24 cellular contexts compared by ENCODE assay signal in the genomic region with DNA sequence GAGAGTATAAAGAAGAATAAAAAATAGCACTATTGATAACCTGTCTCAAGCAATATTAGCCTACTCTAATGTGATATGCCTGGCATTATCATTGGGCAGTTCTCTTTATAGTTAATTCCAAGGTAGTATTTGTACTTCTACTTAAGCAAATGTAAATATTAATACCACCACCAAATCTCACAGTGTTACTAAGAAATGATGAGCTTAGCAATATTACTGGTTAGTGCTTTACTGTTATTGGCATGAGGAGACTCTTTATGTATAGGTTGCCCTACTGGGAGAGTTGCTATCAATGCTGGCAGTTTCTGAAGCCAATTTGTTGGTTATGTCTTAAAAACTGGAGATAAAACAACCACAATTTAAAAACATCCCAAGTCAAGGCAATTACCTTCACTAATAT.
DNase-seq lines count a peak whose midpoint lies in the region; ATAC-seq, FAIRE-seq and TF ChIP-seq lines count a peak whose summit lies in the region.
"Had no signal": no experiment of that assay in that cellular context is flagged by ENCODE, and none has a peak within 500 bp of the region (broad histone marks: within the 10 kb centered on the region; RNA-seq: fewer than 3 reads in every experiment).

No MANE protein-coding gene starts in this region.

- TF ChIP-seq POLR2A in HepG2 (IDR thresholded peaks at IDR 0.05; ENCODE audit: insufficient read depth in 1 of 2, low read depth in 2 of 2, low read length in 2 of 2): no peak
- TF ChIP-seq POLR2A in right lobe of liver (IDR thresholded peaks at IDR 0.05): no peak
- TF ChIP-seq POLR2A in K562 (conservative IDR thresholded peaks at IDR 0.05): no peak

- H2AFZ ChIP-seq in HepG2 (ENCODE audit: low read length) (no peak overlapping the region), K562 (ENCODE audit: low read depth, low read length) (no peak overlapping the region)

- H3K36me3 ChIP-seq in HepG2 (replicated peaks in 1 of 2; ENCODE audit: control insufficient read depth in 1 of 2, insufficient read depth in 2 of 2, low read length in 2 of 2): peaks cover 11 to 55% of the 10 kb centered on the region in 2 experiments
- peaks cover 0 to 89% (median 18%) of the 10 kb centered on the region in 4 donors for H3K36me3 ChIP-seq in right lobe of liver
- H3K36me3 ChIP-seq in K562 (ENCODE audit: control insufficient read depth, insufficient read depth, low read length): no peaks in the 10 kb centered on the region

- CTCF ChIA-PET in HepG2 (lab: Yijun Ruan, JAX; ENCODE audit: low intra/inter-chr PET ratio, low total read pairs): no interaction called here
- CTCF ChIA-PET in K562 (lab: Yijun Ruan, JAX; ENCODE audit: low intra/inter-chr PET ratio): no interaction called here

- no peak for TF ChIP-seq RAD21 in HepG2 (CRISPR knock-in tag; IDR thresholded peaks at IDR 0.05)
- no peak for TF ChIP-seq RAD21 in K562 (CRISPR knock-in tag; conservative IDR thresholded peaks at IDR 0.05 in 1 of 2, IDR thresholded peaks at IDR 0.05 in 1 of 2)

- POLR2A ChIA-PET in HepG2 (lab: Yijun Ruan, JAX) (no interaction called here), K562 (lab: Yijun Ruan, JAX) (no interaction called here)

- H3K9ac ChIP-seq in HepG2 (ENCODE audit: insufficient read depth, low read depth, low read length): no peak overlapping the region
- no peak overlapping the region for H3K9ac ChIP-seq in K562 (ENCODE audit: insufficient read depth in 1 of 2, low read depth in 2 of 2, low read length in 2 of 2)
- H3K9ac ChIP-seq: BLaER1 had no signal

- in situ Hi-C loops in HepG2 (cut with HindIII; ENCODE audit: extremely low pct_ligation_motif_present, low pct_unique_long_range_greater_than_20kb): no loop called here
- in situ Hi-C loops in K562 (cut with MboI): no loop called here

- BruUV-seq in HepG2 (replicated peaks; lab: Mats Ljungman, UMichigan) (no TSS peak), K562 (replicated peaks; lab: Mats Ljungman, UMichigan) (no TSS peak)

- intact Hi-C loops in HepG2 (cut with micrococcal nuclease; ENCODE audit: unreplicated experiment) (no loop called here), right lobe of liver (cut with DNase I) (no loop called here), K562 (cut with micrococcal nuclease) (no loop called here)

- ATAC-seq in HepG2 (no peak), right lobe of liver (no peak), K562 (no peak)
- ATAC-seq: GM12878 had no signal

- no peak overlapping the region for H3K4me2 ChIP-seq in HepG2 (ENCODE audit: low read depth, low read length)
- no peak overlapping the region for H3K4me2 ChIP-seq in K562 (ENCODE audit: insufficient read depth, low read length)
- H3K4me2 ChIP-seq: BLaER1 had no signal

- TF ChIP-seq CTCF in HepG2 (CRISPR knock-in tag; IDR thresholded peaks at IDR 0.05) (no peak), right lobe of liver (IDR thresholded peaks at IDR 0.05) (no peak), K562 (IDR thresholded peaks at IDR 0.05 in 2 of 3, conservative IDR thresholded peaks at IDR 0.05 in 1 of 3; ENCODE audit: insufficient read depth in 2 of 3, low read depth in 1 of 3, low read length in 3 of 3) (no peak)

- H3K27ac ChIP-seq in HepG2 (ENCODE audit: extremely low read length, insufficient read depth, low read length) (no peak overlapping the region), right lobe of liver (no peak overlapping the region), K562 (ENCODE audit: extremely low read depth, low read depth, low read length) (no peak overlapping the region)
- H3K27ac ChIP-seq: 22Rv1, BLaER1 had no signal

- H3K9me3 ChIP-seq in HepG2 (ENCODE audit: low read length) (no peaks in the 10 kb centered on the region), right lobe of liver (no peaks in the 10 kb centered on the region), K562 (replicated peaks; ENCODE audit: control insufficient read depth, insufficient read depth, low read depth, low read length) (no peaks in the 10 kb centered on the region)
- H3K9me3 ChIP-seq: BE2C, BLaER1 had no signal

- H3K27me3 ChIP-seq in HepG2 (ENCODE audit: control insufficient read depth in 1 of 2, insufficient read depth in 2 of 2, low read length in 2 of 2) (no peaks in the 10 kb centered on the region; a peak in 1 of 5 replicates), right lobe of liver (no peaks in the 10 kb centered on the region), K562 (ENCODE audit: control insufficient read depth in 2 of 2, insufficient read depth in 2 of 2, low read length in 2 of 2) (no peaks in the 10 kb centered on the region)
- H3K27me3 ChIP-seq: BE2C, BLaER1 had no signal

- TF ChIP-seq EP300 in HepG2 (IDR thresholded peaks at IDR 0.05; ENCODE audit: low read depth in 2 of 2, low read length in 2 of 2): no peak
- no peak for TF ChIP-seq EP300 in HepG2 (CRISPR knock-in tag; IDR thresholded peaks at IDR 0.05; ENCODE audit: borderline replicate concordance)
- TF ChIP-seq EP300 in K562 (IDR thresholded peaks at IDR 0.05; ENCODE audit: low read length): no peak

- H3K4me1 ChIP-seq in HepG2 (ENCODE audit: insufficient read depth, low read length): no peaks in the 10 kb centered on the region
- H3K4me1 ChIP-seq in right lobe of liver: no peaks in the 10 kb centered on the region
- H3K4me1 ChIP-seq in K562 (replicated peaks in 1 of 2; ENCODE audit: control insufficient read depth in 2 of 2, insufficient read depth in 2 of 2, low read length in 2 of 2): no peaks in the 10 kb centered on the region
- H3K4me1 ChIP-seq: BE2C, BLaER1 had no signal

- H3K4me3 ChIP-seq in HepG2 (replicated peaks in 1 of 3; ENCODE audit: insufficient read depth in 1 of 3, low read depth in 2 of 3, low read length in 3 of 3) (no peak overlapping the region), right lobe of liver (no peak overlapping the region), K562 (no peak overlapping the region)
- H3K4me3 ChIP-seq: BLaER1, GM12878 had no signal

- H4K20me1 ChIP-seq in HepG2 (ENCODE audit: insufficient read depth, low read length): no peaks in the 10 kb centered on the region
- H4K20me1 ChIP-seq in K562 (replicated peaks; ENCODE audit: control insufficient read depth, insufficient read depth, low read length): no peaks in the 10 kb centered on the region
- H4K20me1 ChIP-seq: BLaER1 had no signal

- DNase-seq in HepG2 (ENCODE audit: low spot score): no peak
- no peak for DNase-seq in right lobe of liver
- no peak for DNase-seq in K562 (ENCODE audit: extremely low read depth in 1 of 4, low spot score in 3 of 4)
- DNase-seq in SW 1271 (lab: John Stamatoyannopoulos, UW): no peak
- DNase-seq in epidermal melanocyte (ENCODE audit: insufficient read length, low spot score): no peak
- DNase-seq: ACHN; BE2C; C1 segment of cervical spinal cord; CD4-positive, alpha-beta memory T cell; CD4-positive, CD25-positive, alpha-beta regulatory T cell; CD8-positive, alpha-beta memory T cell; COR-L47; DMS 273 treated with DMSO at 0.1 percent for 48 hours; DMS153; DMS53; DMS79; DND-41; EL; GDM1 had no signal

- no peaks in the 10 kb centered on the region for H3K79me2 ChIP-seq in HepG2 (ENCODE audit: insufficient read depth, low read length)
- no peaks in the 10 kb centered on the region for H3K79me2 ChIP-seq in K562 (ENCODE audit: control insufficient read depth, insufficient read depth, low read length)

- no peaks in the 10 kb centered on the region for H3K9me1 ChIP-seq in K562 (ENCODE audit: control insufficient read depth, insufficient read depth, low read length)

- FAIRE-seq in HepG2 (lab: Jason Lieb, UNC): no peak
- no peak for FAIRE-seq in K562 (lab: Jason Lieb, UNC)
- FAIRE-seq: GM12878, GM12892, GM18507 had no signal

TF ChIP-seq in HepG2, 621 proteins besides CTCF, POLR2A, EP300 and RAD21 (continues in another document):
- TF ChIP-seq MAFK (conservative IDR thresholded peaks at IDR 0.05 in 1 of 2, IDR thresholded peaks at IDR 0.05 in 1 of 2; ENCODE audit: low read length in 2 of 2): peak; percentile 73 to 87
- no peak for TF ChIP-seq YY1 (IDR thresholded peaks at IDR 0.05; ENCODE audit: insufficient read depth, insufficient replicate concordance, low read depth, low read length)
- no peak for TF ChIP-seq ZFX (CRISPR knock-in tag; IDR thresholded peaks at IDR 0.05; ENCODE audit: low read depth)

TF ChIP-seq in K562, 482 proteins besides CTCF, POLR2A, EP300 and RAD21:
- TF ChIP-seq ILF3 (IDR thresholded peaks at IDR 0.05; ENCODE audit: borderline replicate concordance): no peak
- peak; percentile 16; the same call in 1 of the 2 replicates for TF ChIP-seq ZNF316 (IDR thresholded peaks at IDR 0.05)
- TF ChIP-seq MAFK (IDR thresholded peaks at IDR 0.05; ENCODE audit: low read length): peak; percentile 17; the same call in 1 of the 2 replicates
- peak; percentile 37 for TF ChIP-seq MAFF (IDR thresholded peaks at IDR 0.05; ENCODE audit: low read length)

Comparison
In these comparisons a context has a peak if more than half of its experiments do, and no peak if none do; other contexts are left out.
1. Of the 241 proteins assayed by ChIP-seq in both HepG2 and K562: peak only in HepG2: none; only in K562: none; in both: MAFF and MAFK; in neither: 239.